In genomic region chr10:24465124-24465874, GRCh38 we compare ENCODE assay signal across 8 cellular contexts.
DNase-seq lines count a peak whose midpoint lies in the region; ATAC-seq and TF ChIP-seq lines count a peak whose summit lies in the region.

No MANE protein-coding gene starts in this region.

- H3K27ac ChIP-seq in RWPE1 = peak overlapping the region; percentile 95

- ATAC-seq in GM21528 (IDR thresholded peaks at IDR 0.05; ENCODE audit: low FRiP score, unreplicated experiment) (no peak), HG03521 (IDR thresholded peaks at IDR 0.05; ENCODE audit: unreplicated experiment) (no peak)

- CTCF ChIA-PET in RWPE1 (lab: Yijun Ruan, JAX) = interaction anchor here (0.6 to 0.9 kb wide), 2 partner anchors 8 to 258 kb away, joined by 3 read pairs; partner anchors contain the start of gene ARHGAP21

- no peak overlapping the region for H3K4me3 ChIP-seq in fibroblast of mammary gland (ENCODE audit: control insufficient read depth, low read depth, low read length)
- H3K4me3 ChIP-seq in skeletal muscle cell (ENCODE audit: low read depth, low read length) = no peak overlapping the region

- DNase-seq in GM04503 (ENCODE audit: low read depth) = peak; percentile 85
- DNase-seq in RWPE1 (ENCODE audit: low spot score) = peak; percentile 40
- DNase-seq in fibroblast of mammary gland (ENCODE audit: low read depth) = peak; percentile 90
- peak; percentile 43 for DNase-seq in skeletal muscle cell (ENCODE audit: low read depth)
- no peak for DNase-seq in cerebellum (ENCODE audit: low spot score)
- no peak for DNase-seq in 8988T

- POLR2A ChIA-PET in RWPE1 (lab: Yijun Ruan, JAX; ENCODE audit: low non-redundant PET) = interaction anchor here (0.6 kb wide), 1 partner anchor 210 kb away, joined by 3 read pairs; no protein-coding TSS in a partner anchor

- TF ChIP-seq CTCF in RWPE1 (conservative IDR thresholded peaks at IDR 0.05; ENCODE audit: low read depth) (no peak), fibroblast of mammary gland (conservative IDR thresholded peaks at IDR 0.05; ENCODE audit: control insufficient read depth, insufficient read depth, low read depth, low read length) (no peak)

Comparison
In these comparisons a context has a peak if more than half of its experiments do, and no peak if none do; other contexts are left out.
1. DNase-seq: peak in GM04503 (single experiment), RWPE1 (single experiment), fibroblast of mammary gland (single experiment) and skeletal muscle cell (single experiment); none in cerebellum (single experiment) and 8988T (single experiment).